Comparison of ENCODE assay signal across 30 cellular contexts in the genomic region with DNA sequence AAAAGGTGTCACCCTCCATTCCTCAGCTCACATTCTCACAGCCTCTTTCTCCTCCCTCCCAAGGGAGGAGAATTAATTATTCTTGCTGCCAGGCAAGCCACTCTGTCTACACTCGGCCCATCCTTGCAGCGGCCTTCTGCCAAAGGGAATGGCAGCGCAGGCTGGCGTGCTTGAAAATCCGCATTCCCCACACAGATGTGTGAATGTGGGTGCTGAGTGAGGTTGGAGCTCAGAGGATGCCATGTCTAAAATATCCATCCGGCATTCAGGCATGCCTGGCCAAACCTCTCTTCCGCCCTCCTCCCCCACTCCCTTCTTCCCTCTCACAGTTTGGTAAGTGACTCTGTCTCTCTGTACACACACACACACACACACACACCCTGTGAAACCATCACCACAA. TPM values are rescaled to one million over a fixed set of nuclear protein-coding genes. Genes with fewer than 3 reads are reported as not detected.
"Had no signal": no experiment of that assay in that cellular context is flagged by ENCODE, and none has a peak within 500 bp of the region (broad histone marks: within the 10 kb centered on the region; RNA-seq: fewer than 3 reads in every experiment).

No MANE protein-coding gene starts in this region.

- H3K27ac ChIP-seq: pancreas, psoas muscle, stomach, suprapubic skin, tibial artery, WERI-Rb-1 had no signal

- H3K4me3 ChIP-seq: pancreas, psoas muscle, stomach, suprapubic skin, tibial artery had no signal

- H3K27me3 ChIP-seq: pancreas, suprapubic skin had no signal

- H3K9me3 ChIP-seq: pancreas, psoas muscle, stomach, suprapubic skin, tibial artery had no signal

- ATAC-seq: activated CD4-positive, CD25-positive, alpha-beta regulatory T cell treated with anti-CD3 and anti-CD28 coated beads, Interleukin-2, amount 50 U/mL, for 24 hours; left colon; natural killer cell treated with Interleukin-12 subunit alpha and Interleukin-12 subunit beta and Interleukin-15 and Interleukin-18, amount 100 ng/mL, for 72 hours; pancreas; psoas muscle; stimulated activated naive B cell treated with anti-CD40 and anti-IgM and Interleukin-4, amounts not matched to agents 10 μg/mL and 1 μg/mL and 100 μg/mL, for 72 hours; T-helper 17 cell had no signal

- DNase-seq: activated CD4-positive, alpha-beta T cell treated with anti-CD3 and anti-CD28 coated beads for 48 hours; activated CD4-positive, alpha-beta T cell treated with anti-CD3 and anti-CD28 coated beads, Interleukin-2, amount 50 U/mL, for 48 hours; activated CD8-positive, alpha-beta memory T cell treated with anti-CD3 and anti-CD28 coated beads for 24 hours; activated gamma-delta T cell treated with Interleukin-2 at 50 U/mL for 16 hours; activated naive CD4-positive, alpha-beta T cell treated with anti-CD3 and anti-CD28 coated beads, Interleukin-2, amount 50 U/mL, for 16 hours; dermis blood vessel endothelial cell; effector CD8-positive, alpha-beta T cell; erythroblast; head of caudate nucleus; hippocampal formation; kidney; left colon; mammary epithelial cell; pancreas; psoas muscle; stimulated activated CD4-positive, alpha-beta T cell treated with anti-CD3 and anti-CD28 coated beads, Interleukin-15, amount 100 ng/mL, for 24 hours; stimulated activated CD4-positive, alpha-beta T cell treated with anti-CD3 and anti-CD28 coated beads, Interleukin-2, amount 100 ng/mL, for 24 hours; stimulated activated naive B cell treated with anti-CD40 and anti-IgM and Interleukin-4, amounts not matched to agents 10 μg/mL and 1 μg/mL and 100 μg/mL, for 72 hours; stomach; T-helper 17 cell; T1000; tibial artery; WERI-Rb-1 had no signal

- H3K4me1 ChIP-seq: pancreas, psoas muscle had no signal

- H3K36me3 ChIP-seq: pancreas, stomach, suprapubic skin, tibial artery, WERI-Rb-1 had no signal

RNA-seq across cellular contexts. Expression of a gene that starts 27.7 kb away (rescaled TPM):
- total RNA-seq: dermis blood vessel endothelial cell, mammary epithelial cell, mesothelial cell of epicardium, psoas muscle had no signal
- polyA plus RNA-seq: mammary epithelial cell, pancreas had no signal

RNA-seq across cellular contexts. Expression of a gene that starts 39.2 kb away (rescaled TPM):
- total RNA-seq: bronchial epithelial cell; dermis blood vessel endothelial cell; liver; mammary epithelial cell; mesothelial cell of epicardium; natural killer cell treated with Interleukin-12 subunit alpha and Interleukin-12 subunit beta and Interleukin-15 and Interleukin-18, amount 100 ng/mL, for 72 hours; psoas muscle; T-helper 17 cell; ureter had no signal
- polyA plus RNA-seq: liver, mammary epithelial cell had no signal
